1 cellular context compared by ENCODE assay signal in the genomic region with DNA sequence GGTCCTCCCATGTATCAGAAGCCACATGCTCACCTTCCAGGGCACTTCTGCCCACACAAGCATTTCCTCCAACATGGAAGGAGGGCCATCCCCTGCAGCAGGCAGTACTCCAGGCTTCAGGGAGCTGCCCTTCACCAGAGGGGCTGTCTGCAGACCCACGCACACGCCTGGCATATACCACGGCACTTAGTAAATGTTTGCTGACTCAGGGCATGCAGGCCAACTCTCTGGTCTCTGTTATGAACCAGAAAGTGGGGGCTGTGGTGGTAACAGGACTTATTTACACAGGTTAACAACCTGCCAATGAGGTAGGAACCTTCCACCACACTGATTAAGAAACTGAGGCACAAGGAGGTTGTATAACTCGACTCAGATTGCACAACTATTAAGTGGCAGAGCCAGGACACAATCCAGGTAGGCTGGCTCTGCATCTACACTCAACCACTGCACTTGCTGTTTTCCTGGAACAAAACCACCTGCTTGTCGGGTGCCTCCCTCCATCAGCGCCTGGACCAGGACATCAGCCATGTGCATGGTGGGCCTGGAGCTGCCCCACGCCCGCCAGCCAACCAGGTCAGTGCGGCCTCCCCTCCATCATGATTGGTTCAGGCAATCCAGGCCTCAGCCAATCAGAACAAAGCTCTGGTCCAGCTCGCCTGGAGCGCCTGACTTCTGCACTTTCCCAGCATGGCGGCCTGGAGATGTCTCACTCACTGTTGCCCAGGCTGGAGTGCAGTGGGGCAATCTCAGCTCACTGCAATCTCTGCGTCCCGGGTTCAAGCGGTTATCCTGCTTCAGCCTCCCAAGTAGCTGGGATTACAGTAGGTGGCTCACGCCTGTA.
A peak's percentile ranks its signal among the peaks of the same experiment; 100 is the strongest.
TF ChIP-seq lines count a peak whose summit lies in the region.

No MANE protein-coding gene starts in this region.

TF ChIP-seq in K562, 482 proteins besides CTCF, POLR2A, EP300 and RAD21 (continued from another document):
- TF ChIP-seq, protein P1, sequence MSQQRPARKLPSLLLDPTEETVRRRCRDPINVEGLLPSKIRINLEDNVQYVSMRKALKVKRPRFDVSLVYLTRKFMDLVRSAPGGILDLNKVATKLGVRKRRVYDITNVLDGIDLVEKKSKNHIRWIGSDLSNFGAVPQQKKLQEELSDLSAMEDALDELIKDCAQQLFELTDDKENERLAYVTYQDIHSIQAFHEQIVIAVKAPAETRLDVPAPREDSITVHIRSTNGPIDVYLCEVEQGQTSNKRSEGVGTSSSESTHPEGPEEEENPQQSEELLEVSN (IDR thresholded peaks at IDR 0.05; ENCODE audit: borderline replicate concordance in 1 of 2, extremely low read depth in 1 of 2, insufficient read depth in 1 of 2, insufficient read length in 1 of 2, low read depth in 1 of 2, low read length in 1 of 2, poor library complexity in 1 of 2, severe bottlenecking in 1 of 2), result peak in 1 of 2 experiments; percentile 39
- TF ChIP-seq ZNF274 (IDR thresholded peaks at IDR 0.05; ENCODE audit: borderline replicate concordance, low read depth, low read length) (no peak), C11orf30 (IDR thresholded peaks at IDR 0.05; ENCODE audit: low read depth) (peak; percentile 46; the same call in 1 of the 2 replicates), SRF (CRISPR knock-in tag; IDR thresholded peaks at IDR 0.05) (no peak), CBFB (CRISPR knock-in tag; IDR thresholded peaks at IDR 0.05) (0 out of 2 replicates have a peak, but pooled peaks have one; percentile 49), ARID1B (IDR thresholded peaks at IDR 0.05) (no peak), FIP1L1 (IDR thresholded peaks at IDR 0.05; ENCODE audit: low read depth, low read length, poor library complexity, severe bottlenecking) (no peak), SRSF7 (optimal IDR thresholded peaks at IDR 0.05; ENCODE audit: low read depth, low read length) (no peak), PRPF4 (IDR thresholded peaks at IDR 0.05; ENCODE audit: insufficient read depth, low read depth, low read length, poor library complexity, severe bottlenecking) (no peak), EWSR1 (IDR thresholded peaks at IDR 0.05; ENCODE audit: borderline replicate concordance, low read depth, partially characterized antibody) (no peak), MCM7 (IDR thresholded peaks at IDR 0.05) (no peak), ZNF766 (CRISPR knock-in tag; conservative IDR thresholded peaks at IDR 0.05) (no peak), CHD2 (IDR thresholded peaks at IDR 0.05; ENCODE audit: low read depth, low read length) (peak; percentile 64; the same call in 1 of the 2 replicates), ZNF232 (CRISPR knock-in tag; IDR thresholded peaks at IDR 0.05) (no peak), ZC3H8 (IDR thresholded peaks at IDR 0.05) (no peak), SMARCA4 (IDR thresholded peaks at IDR 0.05) (no peak), U2AF1 (optimal IDR thresholded peaks at IDR 0.05; ENCODE audit: low read depth, low read length) (no peak), ZFP30 (CRISPR knock-in tag; IDR thresholded peaks at IDR 0.05; ENCODE audit: borderline replicate concordance) (no peak), CHD1 (IDR thresholded peaks at IDR 0.05; ENCODE audit: low read length) (no peak), BRCA1 (IDR thresholded peaks at IDR 0.05) (no peak), BRCA1 (CRISPR knock-in tag; IDR thresholded peaks at IDR 0.05) (no peak), MCM5 (IDR thresholded peaks at IDR 0.05; ENCODE audit: low read depth) (no peak), CEBPB (tag; IDR thresholded peaks at IDR 0.05) (peak; percentile 68), KLF13 (tag; IDR thresholded peaks at IDR 0.05; ENCODE audit: borderline replicate concordance, low read depth) (no peak), MTA1 (IDR thresholded peaks at IDR 0.05; ENCODE audit: borderline replicate concordance) (no peak)
- TF ChIP-seq, protein P2, sequence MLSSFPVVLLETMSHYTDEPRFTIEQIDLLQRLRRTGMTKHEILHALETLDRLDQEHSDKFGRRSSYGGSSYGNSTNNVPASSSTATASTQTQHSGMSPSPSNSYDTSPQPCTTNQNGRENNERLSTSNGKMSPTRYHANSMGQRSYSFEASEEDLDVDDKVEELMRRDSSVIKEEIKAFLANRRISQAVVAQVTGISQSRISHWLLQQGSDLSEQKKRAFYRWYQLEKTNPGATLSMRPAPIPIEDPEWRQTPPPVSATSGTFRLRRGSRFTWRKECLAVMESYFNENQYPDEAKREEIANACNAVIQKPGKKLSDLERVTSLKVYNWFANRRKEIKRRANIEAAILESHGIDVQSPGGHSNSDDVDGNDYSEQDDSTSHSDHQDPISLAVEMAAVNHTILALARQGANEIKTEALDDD (IDR thresholded peaks at IDR 0.05), result no peak
- TF ChIP-seq, protein P3, sequence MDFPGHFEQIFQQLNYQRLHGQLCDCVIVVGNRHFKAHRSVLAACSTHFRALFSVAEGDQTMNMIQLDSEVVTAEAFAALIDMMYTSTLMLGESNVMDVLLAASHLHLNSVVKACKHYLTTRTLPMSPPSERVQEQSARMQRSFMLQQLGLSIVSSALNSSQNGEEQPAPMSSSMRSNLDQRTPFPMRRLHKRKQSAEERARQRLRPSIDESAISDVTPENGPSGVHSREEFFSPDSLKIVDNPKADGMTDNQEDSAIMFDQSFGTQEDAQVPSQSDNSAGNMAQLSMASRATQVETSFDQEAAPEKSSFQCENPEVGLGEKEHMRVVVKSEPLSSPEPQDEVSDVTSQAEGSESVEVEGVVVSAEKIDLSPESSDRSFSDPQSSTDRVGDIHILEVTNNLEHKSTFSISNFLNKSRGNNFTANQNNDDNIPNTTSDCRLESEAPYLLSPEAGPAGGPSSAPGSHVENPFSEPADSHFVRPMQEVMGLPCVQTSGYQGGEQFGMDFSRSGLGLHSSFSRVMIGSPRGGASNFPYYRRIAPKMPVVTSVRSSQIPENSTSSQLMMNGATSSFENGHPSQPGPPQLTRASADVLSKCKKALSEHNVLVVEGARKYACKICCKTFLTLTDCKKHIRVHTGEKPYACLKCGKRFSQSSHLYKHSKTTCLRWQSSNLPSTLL (IDR thresholded peaks at IDR 0.05), result no peak
- TF ChIP-seq, protein P4, sequence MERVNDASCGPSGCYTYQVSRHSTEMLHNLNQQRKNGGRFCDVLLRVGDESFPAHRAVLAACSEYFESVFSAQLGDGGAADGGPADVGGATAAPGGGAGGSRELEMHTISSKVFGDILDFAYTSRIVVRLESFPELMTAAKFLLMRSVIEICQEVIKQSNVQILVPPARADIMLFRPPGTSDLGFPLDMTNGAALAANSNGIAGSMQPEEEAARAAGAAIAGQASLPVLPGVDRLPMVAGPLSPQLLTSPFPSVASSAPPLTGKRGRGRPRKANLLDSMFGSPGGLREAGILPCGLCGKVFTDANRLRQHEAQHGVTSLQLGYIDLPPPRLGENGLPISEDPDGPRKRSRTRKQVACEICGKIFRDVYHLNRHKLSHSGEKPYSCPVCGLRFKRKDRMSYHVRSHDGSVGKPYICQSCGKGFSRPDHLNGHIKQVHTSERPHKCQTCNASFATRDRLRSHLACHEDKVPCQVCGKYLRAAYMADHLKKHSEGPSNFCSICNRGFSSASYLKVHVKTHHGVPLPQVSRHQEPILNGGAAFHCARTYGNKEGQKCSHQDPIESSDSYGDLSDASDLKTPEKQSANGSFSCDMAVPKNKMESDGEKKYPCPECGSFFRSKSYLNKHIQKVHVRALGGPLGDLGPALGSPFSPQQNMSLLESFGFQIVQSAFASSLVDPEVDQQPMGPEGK (CRISPR knock-in tag; IDR thresholded peaks at IDR 0.05; ENCODE audit: borderline replicate concordance), result no peak
- TF ChIP-seq, protein P5, sequence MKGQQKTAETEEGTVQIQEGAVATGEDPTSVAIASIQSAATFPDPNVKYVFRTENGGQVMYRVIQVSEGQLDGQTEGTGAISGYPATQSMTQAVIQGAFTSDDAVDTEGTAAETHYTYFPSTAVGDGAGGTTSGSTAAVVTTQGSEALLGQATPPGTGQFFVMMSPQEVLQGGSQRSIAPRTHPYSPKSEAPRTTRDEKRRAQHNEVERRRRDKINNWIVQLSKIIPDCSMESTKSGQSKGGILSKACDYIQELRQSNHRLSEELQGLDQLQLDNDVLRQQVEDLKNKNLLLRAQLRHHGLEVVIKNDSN (CRISPR knock-in tag; IDR thresholded peaks at IDR 0.05), result 0 out of 2 replicates have a peak, but pooled peaks have one; percentile 23
- TF ChIP-seq, protein P6, sequence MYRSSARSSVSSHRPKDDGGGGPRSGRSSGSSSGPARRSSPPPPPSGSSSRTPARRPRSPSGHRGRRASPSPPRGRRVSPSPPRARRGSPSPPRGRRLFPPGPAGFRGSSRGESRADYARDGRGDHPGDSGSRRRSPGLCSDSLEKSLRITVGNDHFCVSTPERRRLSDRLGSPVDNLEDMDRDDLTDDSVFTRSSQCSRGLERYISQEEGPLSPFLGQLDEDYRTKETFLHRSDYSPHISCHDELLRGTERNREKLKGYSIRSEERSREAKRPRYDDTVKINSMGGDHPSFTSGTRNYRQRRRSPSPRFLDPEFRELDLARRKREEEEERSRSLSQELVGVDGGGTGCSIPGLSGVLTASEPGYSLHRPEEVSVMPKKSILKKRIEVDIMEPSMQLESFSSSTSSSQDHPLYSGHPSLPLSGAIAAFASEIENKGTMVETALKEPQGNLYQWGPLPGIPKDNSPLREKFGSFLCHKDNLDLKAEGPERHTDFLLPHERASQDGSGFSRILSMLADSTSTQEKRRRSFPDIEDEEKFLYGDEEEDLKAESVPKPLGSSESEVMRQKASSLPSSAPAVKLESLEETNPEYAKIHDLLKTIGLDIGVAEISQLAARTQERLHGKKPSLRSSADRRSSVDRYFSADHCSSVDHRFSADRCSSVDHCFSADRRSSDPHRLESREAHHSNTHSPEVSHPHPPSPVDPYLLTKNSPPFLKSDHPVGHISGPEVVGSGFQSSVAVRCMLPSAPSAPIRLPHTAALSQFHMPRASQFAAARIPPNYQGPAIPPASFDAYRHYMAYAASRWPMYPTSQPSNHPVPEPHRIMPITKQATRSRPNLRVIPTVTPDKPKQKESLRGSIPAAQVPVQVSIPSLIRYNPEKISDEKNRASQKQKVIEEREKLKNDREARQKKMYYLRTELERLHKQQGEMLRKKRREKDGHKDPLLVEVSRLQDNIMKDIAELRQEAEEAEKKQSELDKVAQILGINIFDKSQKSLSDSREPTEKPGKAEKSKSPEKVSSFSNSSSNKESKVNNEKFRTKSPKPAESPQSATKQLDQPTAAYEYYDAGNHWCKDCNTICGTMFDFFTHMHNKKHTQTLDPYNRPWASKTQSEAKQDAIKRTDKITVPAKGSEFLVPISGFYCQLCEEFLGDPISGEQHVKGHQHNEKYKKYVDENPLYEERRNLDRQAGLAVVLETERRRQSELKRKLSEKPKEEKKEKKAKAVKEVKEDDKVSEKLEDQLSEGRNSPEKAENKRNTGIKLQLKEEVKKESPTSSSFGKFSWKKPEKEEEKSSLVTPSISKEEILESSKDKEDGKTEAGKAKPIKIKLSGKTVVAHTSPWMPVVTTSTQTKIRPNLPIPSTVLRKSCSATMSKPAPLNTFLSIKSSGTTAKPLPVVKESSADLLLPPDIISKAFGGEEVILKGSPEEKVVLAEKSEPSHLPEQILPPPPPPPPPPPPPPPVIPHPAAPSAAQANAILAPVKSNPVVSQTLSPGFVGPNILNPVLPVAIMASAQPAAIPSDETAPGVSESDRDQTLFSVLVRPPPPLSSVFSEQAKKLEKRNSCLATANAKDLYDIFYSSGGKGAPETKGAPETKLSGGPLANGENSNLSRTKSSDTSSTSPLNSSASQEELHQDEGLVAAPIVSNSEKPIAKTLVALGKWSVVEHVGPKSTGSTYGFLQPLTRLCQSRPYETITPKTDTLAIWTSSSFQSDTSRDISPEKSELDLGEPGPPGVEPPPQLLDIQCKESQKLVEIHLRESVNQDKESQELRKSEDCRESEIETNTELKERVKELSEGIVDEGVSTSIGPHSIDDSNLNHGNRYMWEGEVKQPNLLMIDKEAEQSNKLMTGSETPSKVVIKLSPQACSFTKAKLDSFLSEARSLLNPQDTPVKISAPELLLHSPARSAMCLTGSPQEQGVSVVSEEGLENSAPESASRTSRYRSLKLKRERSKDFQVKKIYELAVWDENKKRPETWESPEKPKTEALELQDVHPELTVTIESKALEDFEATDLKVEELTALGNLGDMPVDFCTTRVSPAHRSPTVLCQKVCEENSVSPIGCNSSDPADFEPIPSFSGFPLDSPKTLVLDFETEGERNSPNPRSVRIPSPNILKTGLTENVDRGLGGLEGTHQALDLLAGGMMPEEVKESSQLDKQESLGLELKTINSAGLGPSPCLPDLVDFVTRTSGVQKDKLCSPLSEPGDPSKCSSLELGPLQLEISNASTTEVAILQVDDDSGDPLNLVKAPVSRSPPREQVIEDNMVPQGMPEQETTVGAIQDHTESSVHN (IDR thresholded peaks at IDR 0.05; ENCODE audit: borderline replicate concordance in 1 of 2, low read depth in 1 of 2), result no peak
- TF ChIP-seq, protein P7, sequence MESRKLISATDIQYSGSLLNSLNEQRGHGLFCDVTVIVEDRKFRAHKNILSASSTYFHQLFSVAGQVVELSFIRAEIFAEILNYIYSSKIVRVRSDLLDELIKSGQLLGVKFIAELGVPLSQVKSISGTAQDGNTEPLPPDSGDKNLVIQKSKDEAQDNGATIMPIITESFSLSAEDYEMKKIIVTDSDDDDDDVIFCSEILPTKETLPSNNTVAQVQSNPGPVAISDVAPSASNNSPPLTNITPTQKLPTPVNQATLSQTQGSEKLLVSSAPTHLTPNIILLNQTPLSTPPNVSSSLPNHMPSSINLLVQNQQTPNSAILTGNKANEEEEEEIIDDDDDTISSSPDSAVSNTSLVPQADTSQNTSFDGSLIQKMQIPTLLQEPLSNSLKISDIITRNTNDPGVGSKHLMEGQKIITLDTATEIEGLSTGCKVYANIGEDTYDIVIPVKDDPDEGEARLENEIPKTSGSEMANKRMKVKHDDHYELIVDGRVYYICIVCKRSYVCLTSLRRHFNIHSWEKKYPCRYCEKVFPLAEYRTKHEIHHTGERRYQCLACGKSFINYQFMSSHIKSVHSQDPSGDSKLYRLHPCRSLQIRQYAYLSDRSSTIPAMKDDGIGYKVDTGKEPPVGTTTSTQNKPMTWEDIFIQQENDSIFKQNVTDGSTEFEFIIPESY (CRISPR knock-in tag; IDR thresholded peaks at IDR 0.05), result peak; percentile 92
- TF ChIP-seq, protein P8, sequence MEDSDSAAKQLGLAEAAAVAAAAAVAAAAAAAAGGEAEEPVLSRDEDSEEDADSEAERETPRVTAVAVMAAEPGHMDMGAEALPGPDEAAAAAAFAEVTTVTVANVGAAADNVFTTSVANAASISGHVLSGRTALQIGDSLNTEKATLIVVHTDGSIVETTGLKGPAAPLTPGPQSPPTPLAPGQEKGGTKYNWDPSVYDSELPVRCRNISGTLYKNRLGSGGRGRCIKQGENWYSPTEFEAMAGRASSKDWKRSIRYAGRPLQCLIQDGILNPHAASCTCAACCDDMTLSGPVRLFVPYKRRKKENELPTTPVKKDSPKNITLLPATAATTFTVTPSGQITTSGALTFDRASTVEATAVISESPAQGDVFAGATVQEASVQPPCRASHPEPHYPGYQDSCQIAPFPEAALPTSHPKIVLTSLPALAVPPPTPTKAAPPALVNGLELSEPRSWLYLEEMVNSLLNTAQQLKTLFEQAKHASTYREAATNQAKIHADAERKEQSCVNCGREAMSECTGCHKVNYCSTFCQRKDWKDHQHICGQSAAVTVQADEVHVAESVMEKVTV (CRISPR knock-in tag; IDR thresholded peaks at IDR 0.05), result no peak
